Comparison of ENCODE assay signal across 1 cellular context in the genomic region with DNA sequence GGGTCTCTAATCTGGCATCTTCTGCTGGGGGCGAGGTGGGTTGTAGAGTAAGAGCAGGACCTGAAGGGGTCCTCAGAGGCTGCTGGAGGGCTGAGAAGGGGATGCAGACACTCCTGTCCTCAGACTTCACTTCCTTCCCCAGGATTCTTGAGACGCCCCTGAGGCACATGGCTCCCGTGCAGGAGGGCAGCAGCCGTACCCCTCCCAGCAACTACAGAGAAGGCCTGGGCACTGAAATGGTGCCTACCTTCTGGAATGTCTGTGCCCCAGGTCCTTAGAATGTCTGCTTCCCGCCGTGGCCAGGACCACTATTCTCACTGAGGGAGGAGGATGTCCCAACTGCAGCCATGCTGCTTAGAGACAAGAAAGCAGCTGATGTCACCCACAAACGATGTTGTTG.
TF ChIP-seq lines count a peak whose summit lies in the region.

No MANE protein-coding gene starts in this region.

TF ChIP-seq in WTC11, 78 proteins besides CTCF, POLR2A, EP300 and RAD21 (continued from another document):
- TF ChIP-seq, protein P1, sequence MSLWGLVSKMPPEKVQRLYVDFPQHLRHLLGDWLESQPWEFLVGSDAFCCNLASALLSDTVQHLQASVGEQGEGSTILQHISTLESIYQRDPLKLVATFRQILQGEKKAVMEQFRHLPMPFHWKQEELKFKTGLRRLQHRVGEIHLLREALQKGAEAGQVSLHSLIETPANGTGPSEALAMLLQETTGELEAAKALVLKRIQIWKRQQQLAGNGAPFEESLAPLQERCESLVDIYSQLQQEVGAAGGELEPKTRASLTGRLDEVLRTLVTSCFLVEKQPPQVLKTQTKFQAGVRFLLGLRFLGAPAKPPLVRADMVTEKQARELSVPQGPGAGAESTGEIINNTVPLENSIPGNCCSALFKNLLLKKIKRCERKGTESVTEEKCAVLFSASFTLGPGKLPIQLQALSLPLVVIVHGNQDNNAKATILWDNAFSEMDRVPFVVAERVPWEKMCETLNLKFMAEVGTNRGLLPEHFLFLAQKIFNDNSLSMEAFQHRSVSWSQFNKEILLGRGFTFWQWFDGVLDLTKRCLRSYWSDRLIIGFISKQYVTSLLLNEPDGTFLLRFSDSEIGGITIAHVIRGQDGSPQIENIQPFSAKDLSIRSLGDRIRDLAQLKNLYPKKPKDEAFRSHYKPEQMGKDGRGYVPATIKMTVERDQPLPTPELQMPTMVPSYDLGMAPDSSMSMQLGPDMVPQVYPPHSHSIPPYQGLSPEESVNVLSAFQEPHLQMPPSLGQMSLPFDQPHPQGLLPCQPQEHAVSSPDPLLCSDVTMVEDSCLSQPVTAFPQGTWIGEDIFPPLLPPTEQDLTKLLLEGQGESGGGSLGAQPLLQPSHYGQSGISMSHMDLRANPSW (CRISPR knock-in tag; conservative IDR thresholded peaks at IDR 0.05; ENCODE audit: low read depth), result no peak
- TF ChIP-seq, protein P2, sequence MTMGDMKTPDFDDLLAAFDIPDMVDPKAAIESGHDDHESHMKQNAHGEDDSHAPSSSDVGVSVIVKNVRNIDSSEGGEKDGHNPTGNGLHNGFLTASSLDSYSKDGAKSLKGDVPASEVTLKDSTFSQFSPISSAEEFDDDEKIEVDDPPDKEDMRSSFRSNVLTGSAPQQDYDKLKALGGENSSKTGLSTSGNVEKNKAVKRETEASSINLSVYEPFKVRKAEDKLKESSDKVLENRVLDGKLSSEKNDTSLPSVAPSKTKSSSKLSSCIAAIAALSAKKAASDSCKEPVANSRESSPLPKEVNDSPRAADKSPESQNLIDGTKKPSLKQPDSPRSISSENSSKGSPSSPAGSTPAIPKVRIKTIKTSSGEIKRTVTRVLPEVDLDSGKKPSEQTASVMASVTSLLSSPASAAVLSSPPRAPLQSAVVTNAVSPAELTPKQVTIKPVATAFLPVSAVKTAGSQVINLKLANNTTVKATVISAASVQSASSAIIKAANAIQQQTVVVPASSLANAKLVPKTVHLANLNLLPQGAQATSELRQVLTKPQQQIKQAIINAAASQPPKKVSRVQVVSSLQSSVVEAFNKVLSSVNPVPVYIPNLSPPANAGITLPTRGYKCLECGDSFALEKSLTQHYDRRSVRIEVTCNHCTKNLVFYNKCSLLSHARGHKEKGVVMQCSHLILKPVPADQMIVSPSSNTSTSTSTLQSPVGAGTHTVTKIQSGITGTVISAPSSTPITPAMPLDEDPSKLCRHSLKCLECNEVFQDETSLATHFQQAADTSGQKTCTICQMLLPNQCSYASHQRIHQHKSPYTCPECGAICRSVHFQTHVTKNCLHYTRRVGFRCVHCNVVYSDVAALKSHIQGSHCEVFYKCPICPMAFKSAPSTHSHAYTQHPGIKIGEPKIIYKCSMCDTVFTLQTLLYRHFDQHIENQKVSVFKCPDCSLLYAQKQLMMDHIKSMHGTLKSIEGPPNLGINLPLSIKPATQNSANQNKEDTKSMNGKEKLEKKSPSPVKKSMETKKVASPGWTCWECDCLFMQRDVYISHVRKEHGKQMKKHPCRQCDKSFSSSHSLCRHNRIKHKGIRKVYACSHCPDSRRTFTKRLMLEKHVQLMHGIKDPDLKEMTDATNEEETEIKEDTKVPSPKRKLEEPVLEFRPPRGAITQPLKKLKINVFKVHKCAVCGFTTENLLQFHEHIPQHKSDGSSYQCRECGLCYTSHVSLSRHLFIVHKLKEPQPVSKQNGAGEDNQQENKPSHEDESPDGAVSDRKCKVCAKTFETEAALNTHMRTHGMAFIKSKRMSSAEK (CRISPR knock-in tag; IDR thresholded peaks at IDR 0.05; ENCODE audit: borderline replicate concordance), result no peak
- TF ChIP-seq KAT7 (CRISPR knock-in tag; IDR thresholded peaks at IDR 0.05; ENCODE audit: borderline replicate concordance) (no peak), GABPB1 (CRISPR knock-in tag; IDR thresholded peaks at IDR 0.05) (no peak)
- TF ChIP-seq, protein P3, sequence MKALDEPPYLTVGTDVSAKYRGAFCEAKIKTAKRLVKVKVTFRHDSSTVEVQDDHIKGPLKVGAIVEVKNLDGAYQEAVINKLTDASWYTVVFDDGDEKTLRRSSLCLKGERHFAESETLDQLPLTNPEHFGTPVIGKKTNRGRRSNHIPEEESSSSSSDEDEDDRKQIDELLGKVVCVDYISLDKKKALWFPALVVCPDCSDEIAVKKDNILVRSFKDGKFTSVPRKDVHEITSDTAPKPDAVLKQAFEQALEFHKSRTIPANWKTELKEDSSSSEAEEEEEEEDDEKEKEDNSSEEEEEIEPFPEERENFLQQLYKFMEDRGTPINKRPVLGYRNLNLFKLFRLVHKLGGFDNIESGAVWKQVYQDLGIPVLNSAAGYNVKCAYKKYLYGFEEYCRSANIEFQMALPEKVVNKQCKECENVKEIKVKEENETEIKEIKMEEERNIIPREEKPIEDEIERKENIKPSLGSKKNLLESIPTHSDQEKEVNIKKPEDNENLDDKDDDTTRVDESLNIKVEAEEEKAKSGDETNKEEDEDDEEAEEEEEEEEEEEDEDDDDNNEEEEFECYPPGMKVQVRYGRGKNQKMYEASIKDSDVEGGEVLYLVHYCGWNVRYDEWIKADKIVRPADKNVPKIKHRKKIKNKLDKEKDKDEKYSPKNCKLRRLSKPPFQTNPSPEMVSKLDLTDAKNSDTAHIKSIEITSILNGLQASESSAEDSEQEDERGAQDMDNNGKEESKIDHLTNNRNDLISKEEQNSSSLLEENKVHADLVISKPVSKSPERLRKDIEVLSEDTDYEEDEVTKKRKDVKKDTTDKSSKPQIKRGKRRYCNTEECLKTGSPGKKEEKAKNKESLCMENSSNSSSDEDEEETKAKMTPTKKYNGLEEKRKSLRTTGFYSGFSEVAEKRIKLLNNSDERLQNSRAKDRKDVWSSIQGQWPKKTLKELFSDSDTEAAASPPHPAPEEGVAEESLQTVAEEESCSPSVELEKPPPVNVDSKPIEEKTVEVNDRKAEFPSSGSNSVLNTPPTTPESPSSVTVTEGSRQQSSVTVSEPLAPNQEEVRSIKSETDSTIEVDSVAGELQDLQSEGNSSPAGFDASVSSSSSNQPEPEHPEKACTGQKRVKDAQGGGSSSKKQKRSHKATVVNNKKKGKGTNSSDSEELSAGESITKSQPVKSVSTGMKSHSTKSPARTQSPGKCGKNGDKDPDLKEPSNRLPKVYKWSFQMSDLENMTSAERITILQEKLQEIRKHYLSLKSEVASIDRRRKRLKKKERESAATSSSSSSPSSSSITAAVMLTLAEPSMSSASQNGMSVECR (CRISPR knock-in tag; IDR thresholded peaks at IDR 0.05; ENCODE audit: borderline replicate concordance), result no peak
